24 cellular contexts compared by ENCODE assay signal in the genomic region with DNA sequence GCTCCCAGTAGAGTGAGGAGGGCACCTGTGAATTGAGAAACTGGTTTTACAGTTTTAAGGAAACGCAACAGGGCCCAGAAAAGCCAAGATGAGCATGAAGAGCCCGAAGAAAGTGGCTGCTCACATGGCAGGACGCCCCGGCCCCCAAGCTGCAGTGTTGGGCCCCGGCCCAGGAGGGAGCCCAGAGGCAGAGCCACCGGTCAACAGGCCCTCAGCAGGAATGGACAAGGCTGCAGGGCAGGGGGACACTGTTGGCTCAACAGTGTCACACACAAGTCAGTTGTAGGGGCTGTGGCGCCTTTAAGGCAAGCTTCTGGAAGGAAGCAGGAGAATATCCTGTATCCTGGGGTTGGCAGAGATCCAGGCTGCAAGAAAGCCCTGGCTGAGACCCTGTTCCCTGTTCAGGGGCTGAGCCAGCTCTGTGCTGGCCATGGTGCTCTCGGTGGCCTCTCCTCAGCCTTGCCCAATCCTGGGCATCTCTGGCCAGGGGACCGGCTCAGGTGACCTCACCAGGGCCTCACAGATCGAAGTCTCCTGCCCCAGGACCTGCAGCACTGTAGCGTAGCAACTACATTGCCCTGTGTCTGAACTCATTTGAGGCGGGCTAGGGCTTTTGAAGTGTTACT. TPM values are rescaled to one million over a fixed set of nuclear protein-coding genes. Genes with fewer than 3 reads are reported as not detected.
DNase-seq lines count a peak whose midpoint lies in the region; ATAC-seq, FAIRE-seq and TF ChIP-seq lines count a peak whose summit lies in the region.
"Had no signal": no experiment of that assay in that cellular context is flagged by ENCODE, and none has a peak within 500 bp of the region (broad histone marks: within the 10 kb centered on the region; RNA-seq: fewer than 3 reads in every experiment).

No MANE protein-coding gene starts in this region.

- H3K9me1 ChIP-seq in K562 (ENCODE audit: control insufficient read depth, insufficient read depth, low read length), result peaks cover 3% of the 10 kb centered on the region

- H3K4me1 ChIP-seq in HCT116 (ENCODE audit: control insufficient read depth in 1 of 2, insufficient read depth in 2 of 2, low read length in 2 of 2) (no peaks in the 10 kb centered on the region; a peak in 1 of 4 replicates), K562 (replicated peaks in 1 of 2; ENCODE audit: control insufficient read depth in 2 of 2, insufficient read depth in 2 of 2, low read length in 2 of 2) (peaks cover 0 to 6% of the 10 kb centered on the region in 2 experiments; a peak in 1 of 5 replicates), heart right ventricle (peaks cover 0 to 26% (median 18%) of the 10 kb centered on the region in 9 donors), neuronal stem cell (ENCODE audit: control insufficient read depth in 2 of 2, insufficient read depth in 1 of 2, low read depth in 1 of 2, low read length in 2 of 2) (no peaks in the 10 kb centered on the region)
- H3K4me1 ChIP-seq: SJCRH30 had no signal

- no peak for TF ChIP-seq POLR2A in HCT116 (IDR thresholded peaks at IDR 0.05; ENCODE audit: borderline replicate concordance, extremely low read depth, insufficient read depth, insufficient read length)
- no peak for TF ChIP-seq POLR2A in K562 (conservative IDR thresholded peaks at IDR 0.05)

- H4K20me1 ChIP-seq in HCT116 (ENCODE audit: insufficient read depth) (no peaks in the 10 kb centered on the region), K562 (replicated peaks; ENCODE audit: control insufficient read depth, insufficient read depth, low read length) (peaks cover 7% of the 10 kb centered on the region; the same call in 1 of the 2 replicates)

- H3K36me3 ChIP-seq in HCT116 (ENCODE audit: control insufficient read depth in 1 of 2, insufficient read depth in 2 of 2, low read length in 2 of 2), result peaks cover 67 to 79% of the 10 kb centered on the region in 2 experiments
- H3K36me3 ChIP-seq in K562 (ENCODE audit: control insufficient read depth, insufficient read depth, low read length), result peaks cover 99% of the 10 kb centered on the region; the same call in 2 of the 3 replicates
- H3K36me3 ChIP-seq in heart right ventricle, result peaks cover 7 to 100% (median 95%) of the 10 kb centered on the region in 9 donors
- peaks cover 87 to 97% of the 10 kb centered on the region in 2 donors for H3K36me3 ChIP-seq in neuronal stem cell (replicated peaks in 1 of 2; ENCODE audit: control insufficient read depth in 2 of 2, insufficient read depth in 2 of 2, low read length in 2 of 2)

- 91% methylated on average over 11 of the region's 12 CpGs for WGBS in K562 (ENCODE audit: insufficient coverage, low coverage, missing lambda C conversion rate)
- WGBS in heart right ventricle, 2 donors, result 57 to 73% methylated on average over 12 of the region's 12 CpGs
- no CpG with 5 or more reads among the region's 12 CpGs for WGBS in neuronal stem cell (ENCODE audit: extremely low coverage in 2 of 2, insufficient read length in 2 of 2, insufficient replicate concordance in 1 of 2), 2 donors

- H3K23ac ChIP-seq in neuronal stem cell (ENCODE audit: low read depth, low read length, poor library complexity), result no peak overlapping the region

- peaks cover 42% of the 10 kb centered on the region; the same call in 1 of the 2 replicates for H3K79me2 ChIP-seq in HCT116 (ENCODE audit: insufficient read depth, low read length)
- H3K79me2 ChIP-seq in K562 (ENCODE audit: control insufficient read depth, insufficient read depth, low read length), result no peaks in the 10 kb centered on the region

- peaks cover 42% of the 10 kb centered on the region for H3K36me3 Mint-ChIP-seq in Calu3 (ENCODE audit: insufficient read depth, unreplicated experiment)

- FAIRE-seq in K562 (lab: Jason Lieb, UNC) (no peak), D721Med (lab: Jason Lieb, UNC) (no peak)
- FAIRE-seq: colon had no signal

- CTCF ChIA-PET in HCT116 (lab: Charles Lee), result no interaction called here
- CTCF ChIA-PET in K562 (lab: Yijun Ruan, JAX; ENCODE audit: low intra/inter-chr PET ratio), result no interaction called here
- CTCF ChIA-PET in Calu3 (lab: Charles Lee), result no interaction called here

- no peak overlapping the region for H2BK12ac ChIP-seq in neuronal stem cell (ENCODE audit: low read length)

- ATAC-seq in HCT116 (no peak), K562 (no peak), heart right ventricle (peak; percentile 27 to 78 (median 69)), GM18517 (IDR thresholded peaks at IDR 0.05; ENCODE audit: unreplicated experiment) (no peak)
- ATAC-seq: stimulated activated memory B cell treated with anti-CD40 and anti-IgM and Interleukin-4, amounts not matched to agents 10 μg/mL and 1 μg/mL and 100 μg/mL, for 72 hours; T-cell had no signal

- H3K79me1 ChIP-seq in neuronal stem cell (ENCODE audit: low read depth, low read length), result peaks cover 6% of the 10 kb centered on the region

- H3K4me3 Mint-ChIP-seq in Calu3 (ENCODE audit: low read depth, unreplicated experiment), result no peak overlapping the region
- H3K4me3 Mint-ChIP-seq: activated CD4-positive, alpha-beta memory T cell treated with anti-CD3 and anti-CD28 coated beads for 36 hours; endodermal cell; stimulated activated memory B cell treated with anti-CD40 and anti-IgM and Interleukin-4, amounts not matched to agents 10 μg/mL and 1 μg/mL and 100 μg/mL, for 72 hours; T-cell had no signal

- H3K27ac ChIP-seq in HCT116 (ENCODE audit: low read depth, low read length), result no peak overlapping the region
- H3K27ac ChIP-seq in K562 (ENCODE audit: extremely low read depth, low read depth, low read length), result no peak overlapping the region
- H3K27ac ChIP-seq in heart right ventricle, result peak overlapping the region in 7 of 10 donors; percentile 8 to 48 (median 36)
- H3K27ac ChIP-seq in neuronal stem cell (replicated peaks; ENCODE audit: low read length), result no peak overlapping the region
- H3K27ac ChIP-seq: SJCRH30, testis had no signal

- H3K9me3 ChIP-seq in HCT116 (ENCODE audit: control insufficient read depth in 1 of 2, insufficient read depth in 1 of 2, low read depth in 1 of 2, low read length in 2 of 2) (no peaks in the 10 kb centered on the region), K562 (replicated peaks; ENCODE audit: control insufficient read depth, insufficient read depth, low read depth, low read length) (no peaks in the 10 kb centered on the region), heart right ventricle (no peaks in the 10 kb centered on the region), neuronal stem cell (replicated peaks in 1 of 2; ENCODE audit: control insufficient read depth in 2 of 2, insufficient read depth in 1 of 2, low read depth in 1 of 2, low read length in 2 of 2) (no peaks in the 10 kb centered on the region)
- H3K9me3 ChIP-seq: SJCRH30, testis had no signal

- TF ChIP-seq CTCF in HCT116 (IDR thresholded peaks at IDR 0.05 in 2 of 3, conservative IDR thresholded peaks at IDR 0.05 in 1 of 3; ENCODE audit: borderline replicate concordance in 1 of 3, insufficient read depth in 1 of 3, low read depth in 2 of 3, low read length in 2 of 3), result no peak
- TF ChIP-seq CTCF in K562 (IDR thresholded peaks at IDR 0.05 in 2 of 3, conservative IDR thresholded peaks at IDR 0.05 in 1 of 3; ENCODE audit: insufficient read depth in 2 of 3, low read depth in 1 of 3, low read length in 3 of 3), result no peak
- TF ChIP-seq CTCF in heart right ventricle (IDR thresholded peaks at IDR 0.05), result no peak
- TF ChIP-seq CTCF in Calu3 (IDR thresholded peaks at IDR 0.05; ENCODE audit: unreplicated experiment), result no peak
- no peak for TF ChIP-seq CTCF in D721Med (IDR thresholded peaks at IDR 0.05; ENCODE audit: insufficient read depth, missing control alignments)

- POLR2A ChIA-PET in HCT116 (lab: Charles Lee) (no interaction called here), K562 (lab: Yijun Ruan, JAX) (interaction anchor here (1.3 kb wide), 1 partner anchor 11 kb away, joined by 4 read pairs; no protein-coding TSS in a partner anchor)

- H3K4me2 ChIP-seq in HCT116 (ENCODE audit: low read length) (no peak overlapping the region), K562 (ENCODE audit: insufficient read depth, low read length) (no peak overlapping the region), neuronal stem cell (ENCODE audit: insufficient read depth, low read length, poor library complexity, severe bottlenecking) (no peak overlapping the region)

- H3K27me3 ChIP-seq in HCT116 (ENCODE audit: insufficient read depth, low read length) (no peaks in the 10 kb centered on the region), K562 (ENCODE audit: control insufficient read depth in 2 of 2, insufficient read depth in 2 of 2, low read length in 2 of 2) (no peaks in the 10 kb centered on the region), heart right ventricle (no peaks in the 10 kb centered on the region), neuronal stem cell (ENCODE audit: control insufficient read depth in 3 of 3, insufficient read depth in 3 of 3, low read depth in 1 of 3, low read length in 3 of 3) (no peaks in the 10 kb centered on the region)
- H3K27me3 ChIP-seq: SJCRH30, testis had no signal

- no peak overlapping the region for H2AFZ ChIP-seq in HCT116 (ENCODE audit: low read depth, low read length, poor library complexity, severe bottlenecking)
- H2AFZ ChIP-seq in K562 (ENCODE audit: low read depth, low read length), result no peak overlapping the region
- H2AFZ ChIP-seq in neuronal stem cell (ENCODE audit: low read length), result no peak overlapping the region

- H4K8ac ChIP-seq in neuronal stem cell (ENCODE audit: low read depth, low read length), result no peak overlapping the region

- no peaks in the 10 kb centered on the region for H3K4me1 Mint-ChIP-seq in Calu3 (ENCODE audit: low read depth, unreplicated experiment)
- H3K4me1 Mint-ChIP-seq: endodermal cell, T-cell had no signal

- TF ChIP-seq EP300 in K562 (IDR thresholded peaks at IDR 0.05; ENCODE audit: low read length), result no peak

- RAD21 ChIA-PET in HCT116 (lab: Charles Lee; ENCODE audit: low non-redundant PET in 1 of 2, low total read pairs in 2 of 2, uncharacterized antibody in 2 of 2, unreplicated experiment in 2 of 2), result no interaction called here

- no peak overlapping the region for H3K18ac ChIP-seq in neuronal stem cell (ENCODE audit: low read length)

- no peaks in the 10 kb centered on the region for H3K27me3 Mint-ChIP-seq in Calu3 (ENCODE audit: unreplicated experiment)
- H3K27me3 Mint-ChIP-seq: activated CD4-positive, alpha-beta memory T cell treated with anti-CD3 and anti-CD28 coated beads for 36 hours; stimulated activated memory B cell treated with anti-CD40 and anti-IgM and Interleukin-4, amounts not matched to agents 10 μg/mL and 1 μg/mL and 100 μg/mL, for 72 hours; T-cell had no signal

- H2BK120ac ChIP-seq in neuronal stem cell (ENCODE audit: low read depth, low read length), result no peak overlapping the region

- no peaks in the 10 kb centered on the region for H3K9me2 ChIP-seq in HCT116 (ENCODE audit: insufficient read depth)

- no peaks in the 10 kb centered on the region for H3K9me3 Mint-ChIP-seq in Calu3 (ENCODE audit: low read depth, unreplicated experiment)
- H3K9me3 Mint-ChIP-seq: activated CD4-positive, alpha-beta memory T cell treated with anti-CD3 and anti-CD28 coated beads for 36 hours; activated T-helper 2 cell treated with anti-CD3 and anti-CD28 coated beads, Interferon-gamma antibody, Interleukin-2, Interleukin-4, amounts not matched to agents 10 μg/mL and 5 μg/mL and 100 μg/mL, durations not matched to agents 14 hours and 24 hours and 36 hours; endodermal cell; stimulated activated memory B cell treated with anti-CD40 and anti-IgM and Interleukin-4, amounts not matched to agents 10 μg/mL and 1 μg/mL and 100 μg/mL, for 72 hours; T-cell had no signal

- BruUV-seq in HCT116 (replicated peaks; lab: Mats Ljungman, UMichigan), result no TSS peak
- no TSS peak for BruUV-seq in K562 (replicated peaks; lab: Mats Ljungman, UMichigan)
- BruUV-seq in Calu3 (replicated peaks; lab: Mats Ljungman, UMichigan), result no TSS peak

- H3K4me3 ChIP-seq in HCT116 (replicated peaks in 1 of 2; ENCODE audit: low read depth in 1 of 2, low read length in 2 of 2), result no peak overlapping the region
- H3K4me3 ChIP-seq in K562, result no peak overlapping the region
- H3K4me3 ChIP-seq in heart right ventricle, result no peak overlapping the region
- no peak overlapping the region for H3K4me3 ChIP-seq in neuronal stem cell (ENCODE audit: low read length in 2 of 2)
- H3K4me3 ChIP-seq: SJCRH30, testis had no signal

- H3K9ac ChIP-seq in HCT116 (ENCODE audit: low read length) (no peak overlapping the region), K562 (ENCODE audit: insufficient read depth in 1 of 2, low read depth in 2 of 2, low read length in 2 of 2) (no peak overlapping the region), neuronal stem cell (ENCODE audit: low read depth, low read length, poor library complexity) (peak overlapping the region; percentile 30)

- no peak overlapping the region for H3K4ac ChIP-seq in neuronal stem cell (ENCODE audit: low read length)

- in situ Hi-C loops in K562 (cut with MboI), result loop anchor here (5.0 kb wide), 1 partner anchor 407 kb away; no protein-coding TSS in a partner anchor

- DNase-seq in HCT116 (ENCODE audit: low read depth, low spot score) (no peak), K562 (ENCODE audit: extremely low read depth in 1 of 4, low spot score in 3 of 4) (no peak), heart right ventricle (peak in 1 of 2 donors; percentile 78), neuronal stem cell (ENCODE audit: low spot score) (no peak), Calu3 (no peak), D721Med (ENCODE audit: insufficient read length, low spot score) (no peak), SHP77 (lab: John Stamatoyannopoulos, UW) (no peak)
- DNase-seq: ACHN; activated CD4-positive, alpha-beta memory T cell treated with anti-CD3 and anti-CD28 coated beads for 36 hours; EL; endodermal cell; HCEC 1CT; mesendoderm; NCI-H1105 treated with DMSO at 0.1 percent for 48 hours; NCI-H446; NCI-H82; SJCRH30; stimulated activated CD4-positive, alpha-beta T cell treated with anti-CD3 and anti-CD28 coated beads, Interleukin-2, amount 100 ng/mL, for 48 hours; T-cell; testis had no signal

- H2BK5ac ChIP-seq in neuronal stem cell (ENCODE audit: low read length), result peak overlapping the region; percentile 76

- H3K14ac ChIP-seq in neuronal stem cell (ENCODE audit: low read length), result no peak overlapping the region

- H3K27ac Mint-ChIP-seq in Calu3 (ENCODE audit: unreplicated experiment), result no peak overlapping the region
- H3K27ac Mint-ChIP-seq: activated CD4-positive, alpha-beta memory T cell treated with anti-CD3 and anti-CD28 coated beads for 36 hours; activated T-helper 2 cell treated with anti-CD3 and anti-CD28 coated beads, Interferon-gamma antibody, Interleukin-2, Interleukin-4, amounts not matched to agents 10 μg/mL and 5 μg/mL and 100 μg/mL, durations not matched to agents 14 hours and 24 hours and 36 hours; endodermal cell; stimulated activated memory B cell treated with anti-CD40 and anti-IgM and Interleukin-4, amounts not matched to agents 10 μg/mL and 1 μg/mL and 100 μg/mL, for 72 hours; T-cell had no signal

- no peak overlapping the region for H4K91ac ChIP-seq in neuronal stem cell (ENCODE audit: low read depth, low read length, poor library complexity)

- H2BK15ac ChIP-seq in neuronal stem cell (ENCODE audit: low read length), result no peak overlapping the region

- intact Hi-C loops in HCT116 (cut with micrococcal nuclease) (no loop called here), K562 (cut with micrococcal nuclease) (no loop called here), heart right ventricle (cut with DNase I) (loop anchor here in 2 of 10 donors (5.0 to 10.0 kb wide), 3 partner anchors 257 to 415 kb away; no protein-coding TSS in a partner anchor), Calu3 (cut with micrococcal nuclease; ENCODE audit: unreplicated experiment) (no loop called here)

- no peak overlapping the region for H2AK5ac ChIP-seq in neuronal stem cell (ENCODE audit: low read depth, low read length)

- no peak for TF ChIP-seq RAD21 in HCT116 (IDR thresholded peaks at IDR 0.05; ENCODE audit: low read depth)
- no peak for TF ChIP-seq RAD21 in K562 (CRISPR knock-in tag; conservative IDR thresholded peaks at IDR 0.05 in 1 of 2, IDR thresholded peaks at IDR 0.05 in 1 of 2)

RNA-seq across cellular contexts. Expression of gene UPF1, which starts 28.0 kb away (rescaled TPM):
- total RNA-seq in HCT116 (2021; ENCODE audit: unreplicated experiment), result 78.5 TPM
- 41.7 and 42.1 TPM in 2 replicates for polyA plus RNA-seq in HCT116 (2012)
- 164 and 380 TPM in 2 replicates for total RNA-seq in K562 (2011; cell fraction: chromatin; rRNA removed; ENCODE audit: low replicate concordance)
- 194 and 199 TPM in 2 replicates for total RNA-seq in K562 (2011; cell fraction: nucleolus; rRNA removed)
- 117 and 137 TPM in 2 replicates for total RNA-seq in K562 (2011; cell fraction: nucleoplasm; rRNA removed)
- 59.6 and 66.0 TPM in 2 replicates for total RNA-seq in K562 (2014; rRNA removed)
- total RNA-seq in K562 (2014; rRNA removed; fragmentation: Illumina TruSeq; extraction: Trizol), result 24.6 and 27.9 TPM in 2 replicates
- total RNA-seq in K562 (2015; rRNA removed; fragmentation: Illumina TruSeq; extraction: Trizol), result 27.8 and 31.1 TPM in 2 replicates
- 98.8 and 103 TPM in 2 replicates for total RNA-seq in K562 (2021)
- 21.5 and 44.9 TPM in 2 replicates for polyA plus RNA-seq in K562 (2011; rRNA removed)
- polyA plus RNA-seq in K562 (2011; cell fraction: cytosol; rRNA removed), result 21.0 and 30.1 TPM in 2 replicates
- polyA plus RNA-seq in K562 (2011; cell fraction: nucleus; rRNA removed), result 96.8 and 126 TPM in 2 replicates
- 49.2 and 51.8 TPM in 2 replicates for polyA plus RNA-seq in K562 (2012)
- polyA plus RNA-seq in K562 (2014; fragmentation: Illumina TruSeq; extraction: Trizol), result 47.1 and 49.1 TPM in 2 replicates
- under 1 TPM; 0.34 to 0.71 TPM for polyA plus RNA-seq in K562 (2014; fragmentation: Nextera tagmentation; extraction: Ambion mirVana)
- 36.5 and 40.7 TPM in 2 replicates for polyA plus RNA-seq in K562 (2014; rRNA removed)
- 68.3 and 101 TPM in 2 replicates for polyA minus RNA-seq in K562 (2011; rRNA and poly(A)+ RNA removed)
- polyA minus RNA-seq in K562 (2011; cell fraction: cytosol; rRNA and poly(A)+ RNA removed), result 99.1 and 134 TPM in 2 replicates
- polyA minus RNA-seq in K562 (2011; cell fraction: nucleus; rRNA and poly(A)+ RNA removed), result 61.1 and 76.9 TPM in 2 replicates
- 10 to 100 TPM; 32.3 to 44.3 (median 37.5) TPM for total RNA-seq in heart right ventricle
- 10 to 100 TPM; 25.2 to 36.7 TPM for polyA plus RNA-seq in heart right ventricle
- polyA plus RNA-seq in neuronal stem cell (2013, experiment 1 of 2), result 17.2 TPM
- 16.5 TPM for polyA plus RNA-seq in neuronal stem cell (2013, experiment 2 of 2)
- 57.1 and 62.0 TPM in 2 replicates for total RNA-seq in Calu3 (2022)

RNA-seq across cellular contexts. Expression of gene CERS1, which starts 36.2 kb away (rescaled TPM):
- total RNA-seq in HCT116 (2021; ENCODE audit: unreplicated experiment) (0.96 TPM), K562 (2014; rRNA removed) (0.86 TPM in 2 replicates), K562 (2014; rRNA removed; fragmentation: Illumina TruSeq; extraction: Trizol) (0.13 and 0.33 TPM in 2 replicates), K562 (2015; rRNA removed; fragmentation: Illumina TruSeq; extraction: Trizol) (0.43 and 1.4 TPM in 2 replicates), K562 (2021) (1.5 and 1.7 TPM in 2 replicates), heart right ventricle (1 to 10 TPM in 6 of 10 donors, under 1 TPM in 4; 0.42 to 3.3 (median 1.3) TPM), Calu3 (2022) (3.6 and 4.4 TPM in 2 replicates)
- 0.55 and 0.76 TPM in 2 replicates for polyA plus RNA-seq in HCT116 (2012)
- 1.3 and 6.2 TPM in 2 replicates for total RNA-seq in K562 (2011; cell fraction: chromatin; rRNA removed; ENCODE audit: low replicate concordance)
- total RNA-seq in K562 (2011; cell fraction: nucleolus; rRNA removed), result 4.2 and 5.0 TPM in 2 replicates
- total RNA-seq in K562 (2011; cell fraction: nucleoplasm; rRNA removed), result 1.5 and 3.7 TPM in 2 replicates
- polyA plus RNA-seq in K562 (2011; rRNA removed) (1.5 and 3.8 TPM in 2 replicates), K562 (2014; fragmentation: Illumina TruSeq; extraction: Trizol) (0.80 and 1.7 TPM in 2 replicates), K562 (2014; fragmentation: Nextera tagmentation; extraction: Ambion mirVana) (not detected), K562 (2014; rRNA removed) (1.1 TPM in 2 replicates), heart right ventricle (under 1 TPM; 0.37 to 0.49 TPM)
- 5.5 and 5.7 TPM in 2 replicates for polyA plus RNA-seq in K562 (2011; cell fraction: cytosol; rRNA removed)
- 3.7 and 4.0 TPM in 2 replicates for polyA plus RNA-seq in K562 (2011; cell fraction: nucleus; rRNA removed)
- 0.71 and 0.87 TPM in 2 replicates for polyA plus RNA-seq in K562 (2012)
- 1.1 and 2.3 TPM in 2 replicates for polyA minus RNA-seq in K562 (2011; rRNA and poly(A)+ RNA removed)
- polyA minus RNA-seq in K562 (2011; cell fraction: cytosol; rRNA and poly(A)+ RNA removed), result 1.2 and 3.5 TPM in 2 replicates
- polyA minus RNA-seq in K562 (2011; cell fraction: nucleus; rRNA and poly(A)+ RNA removed), result 0.40 and 0.78 TPM in 2 replicates
- polyA plus RNA-seq in neuronal stem cell (2013, experiment 1 of 2), result 17.4 TPM
- 17.0 TPM for polyA plus RNA-seq in neuronal stem cell (2013, experiment 2 of 2)
- total RNA-seq: activated CD4-positive, alpha-beta memory T cell treated with anti-CD3 and anti-CD28 coated beads for 36 hours had no signal

RNA-seq across cellular contexts. Expression of gene COPE, which starts 59.4 kb away (rescaled TPM):
- total RNA-seq in HCT116 (2021; ENCODE audit: unreplicated experiment) (263 TPM), K562 (2014; rRNA removed) (239 and 305 TPM in 2 replicates), K562 (2014; rRNA removed; fragmentation: Illumina TruSeq; extraction: Trizol) (19.2 and 33.2 TPM in 2 replicates), K562 (2015; rRNA removed; fragmentation: Illumina TruSeq; extraction: Trizol) (130 and 147 TPM in 2 replicates), K562 (2021) (273 and 289 TPM in 2 replicates), heart right ventricle (100 to 1,000 TPM; 102 to 157 (median 117) TPM), Calu3 (2022) (137 and 143 TPM in 2 replicates)
- 279 and 360 TPM in 2 replicates for polyA plus RNA-seq in HCT116 (2012)
- total RNA-seq in K562 (2011; cell fraction: chromatin; rRNA removed; ENCODE audit: low replicate concordance), result 63.5 and 278 TPM in 2 replicates
- total RNA-seq in K562 (2011; cell fraction: nucleolus; rRNA removed), result 249 and 252 TPM in 2 replicates
- 127 and 141 TPM in 2 replicates for total RNA-seq in K562 (2011; cell fraction: nucleoplasm; rRNA removed)
- polyA plus RNA-seq in K562 (2011; rRNA removed) (159 and 263 TPM in 2 replicates), K562 (2014; fragmentation: Illumina TruSeq; extraction: Trizol) (50.1 and 152 TPM in 2 replicates), K562 (2014; fragmentation: Nextera tagmentation; extraction: Ambion mirVana) (10 to 100 TPM in 1 of 2 experiments, 1 to 10 TPM in 1; 5.8 to 18.3 TPM), K562 (2014; rRNA removed) (230 and 233 TPM in 2 replicates), heart right ventricle (100 to 1,000 TPM; 166 to 302 TPM)
- 307 and 533 TPM in 2 replicates for polyA plus RNA-seq in K562 (2011; cell fraction: cytosol; rRNA removed)
- 164 and 210 TPM in 2 replicates for polyA plus RNA-seq in K562 (2011; cell fraction: nucleus; rRNA removed)
- 176 and 372 TPM in 2 replicates for polyA plus RNA-seq in K562 (2012)
- 43.6 and 67.0 TPM in 2 replicates for polyA minus RNA-seq in K562 (2011; rRNA and poly(A)+ RNA removed)
- 103 and 143 TPM in 2 replicates for polyA minus RNA-seq in K562 (2011; cell fraction: cytosol; rRNA and poly(A)+ RNA removed)
- 49.1 and 66.3 TPM in 2 replicates for polyA minus RNA-seq in K562 (2011; cell fraction: nucleus; rRNA and poly(A)+ RNA removed)
- polyA plus RNA-seq in neuronal stem cell (2013, experiment 1 of 2), result 152 TPM
- 153 TPM for polyA plus RNA-seq in neuronal stem cell (2013, experiment 2 of 2)

RNA-seq across cellular contexts. Expression of gene DDX49, which starts 59.7 kb away (rescaled TPM):
- 51.9 TPM for total RNA-seq in HCT116 (2021; ENCODE audit: unreplicated experiment)
- 41.1 and 44.3 TPM in 2 replicates for polyA plus RNA-seq in HCT116 (2012)
- total RNA-seq in K562 (2011; cell fraction: chromatin; rRNA removed; ENCODE audit: low replicate concordance), result 17.3 and 60.1 TPM in 2 replicates
- total RNA-seq in K562 (2011; cell fraction: nucleolus; rRNA removed), result 53.9 and 64.9 TPM in 2 replicates
- total RNA-seq in K562 (2011; cell fraction: nucleoplasm; rRNA removed), result 23.2 and 29.4 TPM in 2 replicates
- total RNA-seq in K562 (2014; rRNA removed), result 113 and 149 TPM in 2 replicates
- total RNA-seq in K562 (2014; rRNA removed; fragmentation: Illumina TruSeq; extraction: Trizol), result 26.2 and 45.7 TPM in 2 replicates
- total RNA-seq in K562 (2015; rRNA removed; fragmentation: Illumina TruSeq; extraction: Trizol), result 51.1 and 57.8 TPM in 2 replicates
- total RNA-seq in K562 (2021), result 78.9 and 88.6 TPM in 2 replicates
- polyA plus RNA-seq in K562 (2011; rRNA removed), result 35.6 and 43.2 TPM in 2 replicates
- polyA plus RNA-seq in K562 (2011; cell fraction: cytosol; rRNA removed), result 53.9 and 97.8 TPM in 2 replicates
- polyA plus RNA-seq in K562 (2011; cell fraction: nucleus; rRNA removed), result 37.4 and 64.0 TPM in 2 replicates
- 53.0 and 58.9 TPM in 2 replicates for polyA plus RNA-seq in K562 (2012)
- polyA plus RNA-seq in K562 (2014; fragmentation: Illumina TruSeq; extraction: Trizol), result 33.3 and 53.3 TPM in 2 replicates
- 1 to 10 TPM; 1.1 to 6.3 TPM for polyA plus RNA-seq in K562 (2014; fragmentation: Nextera tagmentation; extraction: Ambion mirVana)
- 61.3 and 65.9 TPM in 2 replicates for polyA plus RNA-seq in K562 (2014; rRNA removed)
- 27.6 and 57.1 TPM in 2 replicates for polyA minus RNA-seq in K562 (2011; rRNA and poly(A)+ RNA removed)
- 34.9 and 39.1 TPM in 2 replicates for polyA minus RNA-seq in K562 (2011; cell fraction: cytosol; rRNA and poly(A)+ RNA removed)
- 23.5 and 26.5 TPM in 2 replicates for polyA minus RNA-seq in K562 (2011; cell fraction: nucleus; rRNA and poly(A)+ RNA removed)
- total RNA-seq in heart right ventricle, result 10 to 100 TPM; 16.2 to 29.8 (median 21.3) TPM
- polyA plus RNA-seq in heart right ventricle, result 10 to 100 TPM; 44.4 to 74.5 TPM
- polyA plus RNA-seq in neuronal stem cell (2013, experiment 1 of 2), result 11.8 TPM
- polyA plus RNA-seq in neuronal stem cell (2013, experiment 2 of 2), result 10.4 TPM
- total RNA-seq in Calu3 (2022), result 34.4 and 37.3 TPM in 2 replicates

Comparison
In these comparisons a context has a peak if more than half of its experiments do, and no peak if none do; other contexts are left out.
1. ATAC-seq: peak in heart right ventricle (8 of 8); none in HCT116 (single experiment), K562 (single experiment) and GM18517 (single experiment).
2. H3K27ac ChIP-seq: peak in heart right ventricle (7 of 10); none in HCT116 (single experiment), K562 (single experiment) and neuronal stem cell (single experiment).
3. Of the 22 proteins assayed by ChIP-seq in both K562 and HCT116: peak only in K562: none; only in HCT116: POLR2AphosphoS5; in both: none; in neither: 21.